ENCODE assay signal across 14 cellular contexts in the genomic region with DNA sequence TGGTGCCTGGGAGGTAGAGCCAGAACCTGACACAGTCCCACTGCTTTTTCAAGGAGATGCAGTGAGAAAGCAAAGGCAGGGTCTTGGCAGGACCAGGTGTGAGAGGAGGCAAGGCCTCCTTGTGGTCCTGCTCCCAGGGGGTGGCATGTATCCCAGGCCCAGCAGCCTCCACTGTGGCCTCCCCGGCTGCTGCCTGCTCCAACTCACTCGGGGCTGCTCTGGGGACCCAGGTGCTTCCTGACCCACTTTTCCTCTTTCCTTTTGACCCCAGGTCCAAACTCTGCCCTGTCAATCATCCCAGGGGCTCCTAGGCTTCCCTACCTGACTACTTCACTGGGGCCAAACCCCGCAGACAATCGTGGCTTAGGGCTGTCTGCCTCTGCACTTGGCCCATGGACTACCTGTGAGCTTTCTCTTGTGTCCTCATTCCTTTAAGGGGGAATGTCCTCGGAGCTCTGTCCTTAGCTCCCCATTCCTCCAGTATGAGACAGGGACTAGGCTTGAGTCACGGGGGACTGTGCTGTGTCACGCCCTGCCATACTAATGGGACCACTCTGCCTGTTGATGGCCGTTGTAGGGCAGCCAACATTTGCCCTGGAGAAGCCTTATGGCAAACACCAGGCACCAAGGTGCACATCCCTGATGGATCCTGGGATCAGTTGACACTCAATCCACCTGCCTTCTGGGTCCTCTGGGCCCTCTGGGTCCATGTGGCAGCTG. TPM values are rescaled to one million over a fixed set of nuclear protein-coding genes. Genes with fewer than 3 reads are reported as not detected.
DNase-seq lines count a peak whose midpoint lies in the region; TF ChIP-seq lines count a peak whose summit lies in the region.
"Had no signal": no experiment of that assay in that cellular context is flagged by ENCODE, and none has a peak within 500 bp of the region (broad histone marks: within the 10 kb centered on the region; RNA-seq: fewer than 3 reads in every experiment).

No MANE protein-coding gene starts in this region.

- no peaks in the 10 kb centered on the region for H3K27me3 Mint-ChIP-seq in chondrocyte (ENCODE audit: low read depth)
- no peaks in the 10 kb centered on the region for H3K27me3 Mint-ChIP-seq in neural crest cell (ENCODE audit: low read depth)

- H3K4me3 ChIP-seq in AG04450 (ENCODE audit: low read depth, low read length) (no peak overlapping the region), HUES64 (ENCODE audit: low read length) (0 out of 2 replicates have a peak overlapping the region, but pooled peaks have one; percentile 56)

- no peaks in the 10 kb centered on the region for H3K27me3 ChIP-seq in AG04450 (ENCODE audit: control insufficient read depth, insufficient read depth, low read length)
- H3K27me3 ChIP-seq in HUES64 (ENCODE audit: insufficient read depth, low read length): peaks cover 20% of the 10 kb centered on the region
- H3K27me3 ChIP-seq: testis had no signal

- CTCF ChIA-PET in AG04450 (lab: Charles Lee): no interaction called here

- H3K27ac ChIP-seq in AG04450 (ENCODE audit: low read depth, low read length) (peak overlapping the region; percentile 47), HUES64 (ENCODE audit: low read depth, low read length) (no peak overlapping the region)
- H3K27ac ChIP-seq: HL-60 had no signal

- H3K27ac Mint-ChIP-seq in chondrocyte (ENCODE audit: unreplicated experiment) (peak overlapping the region; percentile 99), neural crest cell (ENCODE audit: unreplicated experiment) (no peak overlapping the region)

- H3K9me3 Mint-ChIP-seq in chondrocyte (ENCODE audit: low read depth) (no peaks in the 10 kb centered on the region), neural crest cell (no peaks in the 10 kb centered on the region)

- H3K36me3 Mint-ChIP-seq in chondrocyte (ENCODE audit: low read depth) (peaks cover 5% of the 10 kb centered on the region), neural crest cell (ENCODE audit: low read depth) (peaks cover 2% of the 10 kb centered on the region)

- H3K4me3 Mint-ChIP-seq in chondrocyte (ENCODE audit: unreplicated experiment): peak overlapping the region; percentile 44
- peak overlapping the region; percentile 81 for H3K4me3 Mint-ChIP-seq in neural crest cell

- POLR2A ChIA-PET in AG04450 (lab: Yijun Ruan, JAX): no interaction called here

- H3K4me1 ChIP-seq in HUES64 (ENCODE audit: insufficient read depth, low read length): peaks cover 10% of the 10 kb centered on the region; the same call in 1 of the 2 replicates

- H3K9me3 ChIP-seq in AG04450 (ENCODE audit: control insufficient read depth, insufficient read depth, low read length) (no peaks in the 10 kb centered on the region; the same call in 1 of the 2 replicates), HUES64 (ENCODE audit: insufficient read depth, low read depth, low read length) (no peaks in the 10 kb centered on the region)
- H3K9me3 ChIP-seq: testis had no signal

- 85% methylated on average over 8 of the region's 8 CpGs for WGBS in HUES64

- DNase-seq in AG04450 (ENCODE audit: low read depth, low spot score): no peak
- DNase-seq in chondrocyte (ENCODE audit: low spot score): peak; percentile 55
- DNase-seq in neural crest cell (ENCODE audit: low read depth, low spot score): no peak
- no peak for DNase-seq in NCI-H146 treated with DMSO at 0.1 percent for 48 hours (lab: John Stamatoyannopoulos, UW; ENCODE audit: unreplicated experiment)
- DNase-seq in iPS-NIHi11 (ENCODE audit: low spot score): no peak
- DNase-seq in cerebellar nuclear complex (lab: John Stamatoyannopoulos, UW): no peak
- DNase-seq in activated gamma-delta T cell (lab: John Stamatoyannopoulos, UW): no peak
- DNase-seq: NCI-H187; stimulated activated CD4-positive, alpha-beta T cell treated with anti-CD3 and anti-CD28 coated beads, Interleukin-12 subunit alpha, Interleukin-12 subunit beta, amount 100 ng/mL, for 4 hours; testis had no signal

- no peak for TF ChIP-seq CTCF in AG04450 (IDR thresholded peaks at IDR 0.05; ENCODE audit: low read depth, low read length)
- TF ChIP-seq CTCF in chondrocyte (IDR thresholded peaks at IDR 0.05): no peak
- TF ChIP-seq CTCF in neural crest cell (conservative IDR thresholded peaks at IDR 0.05): no peak

- H3K36me3 ChIP-seq in HUES64 (ENCODE audit: insufficient read depth, low read length): no peaks in the 10 kb centered on the region; the same call in 1 of the 2 replicates

- no peak overlapping the region for H3K9ac ChIP-seq in HUES64 (ENCODE audit: low read depth, low read length)

- H3K4me1 Mint-ChIP-seq in chondrocyte (ENCODE audit: low read depth) (peaks cover 61% of the 10 kb centered on the region), neural crest cell (peaks cover 22% of the 10 kb centered on the region)

RNA-seq across cellular contexts. Expression of a gene that starts 1.1 kb away (rescaled TPM):
- 18.5 and 30.7 TPM in 2 replicates for polyA plus RNA-seq in AG04450 (2011; rRNA removed)
- polyA minus RNA-seq in AG04450 (2011; rRNA and poly(A)+ RNA removed): 19.8 and 37.9 TPM in 2 replicates
- polyA plus RNA-seq in HUES64 (2013, experiment 1 of 2): 24.0 TPM
- 30.7 TPM for polyA plus RNA-seq in HUES64 (2013, experiment 2 of 2)
- total RNA-seq in chondrocyte (242 to 422 TPM (median 412 TPM) in 3 replicates), neural crest cell (70.5 and 72.6 TPM in 2 replicates)

RNA-seq across cellular contexts. Expression of a gene that starts 20.3 kb away (rescaled TPM):
- polyA plus RNA-seq in AG04450 (2011; rRNA removed): 64.8 and 79.6 TPM in 2 replicates
- 29.0 and 39.8 TPM in 2 replicates for polyA minus RNA-seq in AG04450 (2011; rRNA and poly(A)+ RNA removed)
- polyA plus RNA-seq in HUES64 (2013, experiment 1 of 2): 94.6 TPM
- 102 TPM for polyA plus RNA-seq in HUES64 (2013, experiment 2 of 2)
- total RNA-seq in chondrocyte: 49.2 to 64.5 TPM (median 57.3 TPM) in 3 replicates
- total RNA-seq in neural crest cell: 159 and 167 TPM in 2 replicates

RNA-seq across cellular contexts. Expression of a gene that starts 20.7 kb away (rescaled TPM):
- 4.6 and 5.1 TPM in 2 replicates for polyA plus RNA-seq in AG04450 (2011; rRNA removed)
- 11.0 and 11.6 TPM in 2 replicates for polyA minus RNA-seq in AG04450 (2011; rRNA and poly(A)+ RNA removed)
- polyA plus RNA-seq in HUES64 (2013, experiment 1 of 2): 6.7 TPM
- polyA plus RNA-seq in HUES64 (2013, experiment 2 of 2): 7.6 TPM
- total RNA-seq in chondrocyte (14.3 to 19.0 TPM (median 15.5 TPM) in 3 replicates), neural crest cell (21.5 and 26.0 TPM in 2 replicates)

RNA-seq across cellular contexts. Expression of a gene that starts 37.6 kb away (rescaled TPM):
- not detected in 2 replicates for polyA plus RNA-seq in AG04450 (2011; rRNA removed)
- polyA minus RNA-seq in AG04450 (2011; rRNA and poly(A)+ RNA removed): not detected in 2 replicates
- polyA plus RNA-seq in HUES64 (2013, experiment 1 of 2): 3.3 TPM
- 2.3 TPM for polyA plus RNA-seq in HUES64 (2013, experiment 2 of 2)
- total RNA-seq in chondrocyte (0.25 to 0.41 TPM in 2 of 3 replicates, not detected in the other), neural crest cell (1.8 and 2.4 TPM in 2 replicates)
- total RNA-seq: kidney epithelial cell had no signal

RNA-seq across cellular contexts. Expression of a gene that starts 38.1 kb away (rescaled TPM):
- polyA plus RNA-seq in AG04450 (2011; rRNA removed): not detected in 2 replicates
- not detected in 2 replicates for polyA minus RNA-seq in AG04450 (2011; rRNA and poly(A)+ RNA removed)
- polyA plus RNA-seq in HUES64 (2013, experiment 1 of 2): 6.3 TPM
- polyA plus RNA-seq in HUES64 (2013, experiment 2 of 2): 6.4 TPM
- total RNA-seq in chondrocyte (not detected in 3 replicates), neural crest cell (not detected in 2 replicates)
- total RNA-seq: RPMI7951 had no signal
